Comparison of ENCODE assay signal across 19 cellular contexts in genomic region chr2:102399499-102400141, GRCh38. TPM values are rescaled to one million over a fixed set of nuclear protein-coding genes. Genes with fewer than 3 reads are reported as not detected.
"Had no signal": no experiment of that assay in that cellular context is flagged by ENCODE, and none has a peak within 500 bp of the region (broad histone marks: within the 10 kb centered on the region; RNA-seq: fewer than 3 reads in every experiment).

No MANE protein-coding gene starts in this region.

- H3K27ac Mint-ChIP-seq: activated T-cell treated with anti-CD3 and anti-CD28 coated beads, Interleukin-2, amount 50 U/mL, for 24 hours had no signal

- H3K27me3 Mint-ChIP-seq: activated T-cell treated with anti-CD3 and anti-CD28 coated beads, Interleukin-2, amount 50 U/mL, for 24 hours had no signal

- H3K9me3 Mint-ChIP-seq: activated T-cell treated with anti-CD3 and anti-CD28 coated beads, Interleukin-2, amount 50 U/mL, for 24 hours; neural crest cell had no signal

- H3K4me1 Mint-ChIP-seq: neural crest cell had no signal

- H3K4me1 ChIP-seq: body of pancreas, colonic mucosa, foreskin keratinocyte, tibial nerve, vagina had no signal

- H3K9me3 ChIP-seq: body of pancreas, colonic mucosa, tibial nerve, vagina had no signal

- H3K27me3 ChIP-seq: body of pancreas, colonic mucosa, foreskin keratinocyte, tibial nerve, vagina had no signal

- H3K4me3 ChIP-seq: body of pancreas, colonic mucosa, tibial nerve, vagina had no signal

- DNase-seq: activated CD4-positive, alpha-beta T cell treated with anti-CD3 and anti-CD28 coated beads, Interleukin-2, amount 50 U/mL, for 48 hours; activated CD4-positive, CD25-positive, alpha-beta regulatory T cell treated with anti-CD3 and anti-CD28 coated beads, Interleukin-2, amount 50 U/mL, for 72 hours; activated naive CD4-positive, alpha-beta T cell treated with anti-CD3 and anti-CD28 coated beads, Interleukin-2, amount 50 U/mL, for 16 hours; activated T-cell treated with anti-CD3 and anti-CD28 coated beads, Interleukin-2, amount 50 U/mL, for 24 hours; amygdala; body of pancreas; caudate nucleus; colonic mucosa; foreskin keratinocyte; glutamatergic neuron; kidney glomerular epithelial cell; mesendoderm; T-helper 9 cell had no signal

- ATAC-seq: body of pancreas, foreskin keratinocyte, sciatic nerve had no signal

- H3K36me3 ChIP-seq: colonic mucosa, tibial nerve, vagina had no signal

- H3K27ac ChIP-seq: body of pancreas, colonic mucosa, foreskin keratinocyte, tibial nerve, vagina had no signal

- H3K4me3 Mint-ChIP-seq: activated T-cell treated with anti-CD3 and anti-CD28 coated beads, Interleukin-2, amount 50 U/mL, for 24 hours; neural crest cell had no signal

RNA-seq across cellular contexts. Expression of gene IL18RAP, which starts 23.3 kb away (rescaled TPM):
- total RNA-seq: endothelial cell of umbilical vein, foreskin keratinocyte, neural crest cell, osteocyte had no signal
- polyA plus RNA-seq: foreskin keratinocyte had no signal

RNA-seq across cellular contexts. Expression of gene IL18R1, which starts 44.0 kb away (rescaled TPM):
- total RNA-seq: neural crest cell had no signal
